In the genomic region with DNA sequence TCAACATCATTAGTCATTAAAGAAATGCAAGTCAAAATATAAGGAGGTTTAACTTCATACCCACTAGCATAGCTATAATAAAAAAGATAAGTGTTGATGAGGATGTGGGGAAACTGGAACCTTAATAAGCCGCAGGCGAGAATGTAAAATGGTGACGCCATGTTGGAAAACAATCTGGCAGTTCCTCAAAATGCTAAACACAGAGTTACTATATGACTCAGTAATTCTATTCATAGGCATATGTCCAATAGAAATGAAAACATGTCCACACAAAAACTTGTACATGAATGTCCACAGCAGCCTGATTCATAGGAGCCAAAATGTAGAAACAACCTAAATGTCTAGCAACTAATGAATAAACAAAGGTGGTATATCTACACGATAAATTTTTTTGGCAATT, we compare ENCODE assay signal across 15 cellular contexts.
"Had no signal": no experiment of that assay in that cellular context is flagged by ENCODE, and none has a peak within 500 bp of the region (broad histone marks: within the 10 kb centered on the region; RNA-seq: fewer than 3 reads in every experiment).

No MANE protein-coding gene starts in this region.

- H3K27ac ChIP-seq: epithelial cell of prostate, gastroesophageal sphincter, hepatocyte, thyroid gland, uterus had no signal

- DNase-seq: activated B cell treated with CpG ODN at 0.5 μM for 24 hours; activated CD4-positive, alpha-beta T cell treated with anti-CD3 and anti-CD28 coated beads, Interleukin-2, amount 10 ng/mL, durations not matched to agents 7 days and 5 days; activated naive CD4-positive, alpha-beta T cell treated with anti-CD3 and anti-CD28 coated beads, Interleukin-2, amount 10 ng/mL, durations not matched to agents 7 days and 5 days; central memory CD4-positive, alpha-beta T cell; cortex of kidney; effector memory CD4-positive, alpha-beta T cell; left ventricle myocardium superior; thyroid gland; uterus had no signal

- ATAC-seq: gastroesophageal sphincter, left ventricle myocardium superior had no signal

- H3K4me1 Mint-ChIP-seq: activated CD4-positive, alpha-beta T cell treated with anti-CD3 and anti-CD28 coated beads, Interleukin-2, amount 10 ng/mL, durations not matched to agents 7 days and 5 days; activated naive CD4-positive, alpha-beta T cell treated with anti-CD3 and anti-CD28 coated beads, Interleukin-2, amount 10 ng/mL, durations not matched to agents 7 days and 5 days; mesothelial cell of epicardium had no signal

- H2AFZ ChIP-seq: hepatocyte had no signal

- H3K27me3 ChIP-seq: gastroesophageal sphincter, hepatocyte, thyroid gland, uterus had no signal

- H3K4me3 Mint-ChIP-seq: activated B cell treated with CpG ODN at 0.5 μM for 24 hours; activated CD4-positive, alpha-beta T cell treated with anti-CD3 and anti-CD28 coated beads, Interleukin-2, amount 10 ng/mL, durations not matched to agents 7 days and 5 days; activated naive CD4-positive, alpha-beta T cell treated with anti-CD3 and anti-CD28 coated beads, Interleukin-2, amount 10 ng/mL, durations not matched to agents 7 days and 5 days; mesothelial cell of epicardium had no signal

- H3K9me3 ChIP-seq: gastroesophageal sphincter, thyroid gland, uterus had no signal

- H3K9me3 Mint-ChIP-seq: activated B cell treated with CpG ODN at 0.5 μM for 24 hours; activated CD4-positive, alpha-beta T cell treated with anti-CD3 and anti-CD28 coated beads, Interleukin-2, amount 10 ng/mL, durations not matched to agents 7 days and 5 days; activated naive CD4-positive, alpha-beta T cell treated with anti-CD3 and anti-CD28 coated beads, Interleukin-2, amount 10 ng/mL, durations not matched to agents 7 days and 5 days; activated T-helper 2 cell treated with anti-CD3 and anti-CD28 coated beads, Interferon-gamma antibody, Interleukin-2, Interleukin-4, amounts not matched to agents 10 μg/mL and 5 μg/mL and 100 μg/mL, durations not matched to agents 14 hours and 24 hours and 36 hours; mesothelial cell of epicardium had no signal

- H3K4me3 ChIP-seq: gastroesophageal sphincter, hepatocyte, skin epidermis, thyroid gland, uterus had no signal

- H3K27ac Mint-ChIP-seq: activated B cell treated with CpG ODN at 0.5 μM for 24 hours; activated CD4-positive, alpha-beta T cell treated with anti-CD3 and anti-CD28 coated beads, Interleukin-2, amount 10 ng/mL, durations not matched to agents 7 days and 5 days; activated naive CD4-positive, alpha-beta T cell treated with anti-CD3 and anti-CD28 coated beads, Interleukin-2, amount 10 ng/mL, durations not matched to agents 7 days and 5 days; activated T-helper 2 cell treated with anti-CD3 and anti-CD28 coated beads, Interferon-gamma antibody, Interleukin-2, Interleukin-4, amounts not matched to agents 10 μg/mL and 5 μg/mL and 100 μg/mL, durations not matched to agents 14 hours and 24 hours and 36 hours; mesothelial cell of epicardium had no signal

- H3K36me3 ChIP-seq: thyroid gland, uterus had no signal

- H3K27me3 Mint-ChIP-seq: activated B cell treated with CpG ODN at 0.5 μM for 24 hours; activated CD4-positive, alpha-beta T cell treated with anti-CD3 and anti-CD28 coated beads, Interleukin-2, amount 10 ng/mL, durations not matched to agents 7 days and 5 days; activated naive CD4-positive, alpha-beta T cell treated with anti-CD3 and anti-CD28 coated beads, Interleukin-2, amount 10 ng/mL, durations not matched to agents 7 days and 5 days had no signal

- H3K79me2 ChIP-seq: hepatocyte had no signal

- H3K4me2 ChIP-seq: hepatocyte had no signal

- H3K4me1 ChIP-seq: gastroesophageal sphincter, uterus had no signal
